In the genomic region with DNA sequence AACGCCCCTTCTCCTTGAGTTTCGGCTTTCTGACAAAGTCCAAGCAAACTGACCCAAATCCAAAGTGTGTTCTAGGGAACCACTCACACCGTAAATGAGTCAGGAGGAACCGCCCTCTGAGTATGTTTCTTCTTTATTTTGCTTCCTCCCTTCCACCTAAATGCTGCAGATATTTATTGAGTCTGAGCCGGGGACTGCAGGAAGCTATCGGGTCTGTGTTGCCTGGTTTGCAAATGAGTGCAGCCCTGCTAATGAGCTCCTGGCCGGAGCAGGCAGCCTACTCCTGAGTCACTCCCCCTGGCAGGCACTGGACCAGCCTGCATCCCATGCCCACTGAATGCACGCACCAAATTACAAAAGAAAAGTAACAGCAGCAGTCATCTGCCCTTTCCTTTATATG, we compare ENCODE assay signal across 12 cellular contexts.
DNase-seq lines count a peak whose midpoint lies in the region; ATAC-seq, FAIRE-seq and TF ChIP-seq lines count a peak whose summit lies in the region.
"Had no signal": no experiment of that assay in that cellular context is flagged by ENCODE, and none has a peak within 500 bp of the region (broad histone marks: within the 10 kb centered on the region; RNA-seq: fewer than 3 reads in every experiment).

No MANE protein-coding gene starts in this region.

- H3K27me3 ChIP-seq in pancreas, result no peaks in the 10 kb centered on the region
- H3K27me3 ChIP-seq: foreskin keratinocyte had no signal

- H3K4me1 ChIP-seq in pancreas, result no peaks in the 10 kb centered on the region
- H3K4me1 ChIP-seq: foreskin keratinocyte, parathyroid adenoma had no signal

- H3K4me3 ChIP-seq in pancreas, result no peak overlapping the region

- H3K9me3 ChIP-seq in pancreas, result no peaks in the 10 kb centered on the region

- no peaks in the 10 kb centered on the region for H3K36me3 ChIP-seq in pancreas

- DNase-seq in Daoy (ENCODE audit: low read depth) (peak; percentile 62), SIG-M5 (lab: John Stamatoyannopoulos, UW) (peak; percentile 59), left cardiac atrium (no peak), pancreas (peak in 1 of 6 donors; percentile 20), KG1 (lab: John Stamatoyannopoulos, UW) (no peak), RPMI8226 (no peak), AG08396 (ENCODE audit: low spot score) (no peak)
- DNase-seq in central memory CD4-positive, alpha-beta T cell, result no peak
- DNase-seq: foreskin keratinocyte, NCI-H1694 treated with DMSO at 0.1 percent for 48 hours had no signal

- ATAC-seq in left cardiac atrium (peak; percentile 23 to 42), pancreas (peak in 3 of 4 donors; percentile 34 to 60 (median 45))
- ATAC-seq: foreskin keratinocyte had no signal

- H3K27ac ChIP-seq in pancreas, result peak overlapping the region in 2 of 4 donors; percentile 34 to 58
- H3K27ac ChIP-seq: foreskin keratinocyte, parathyroid adenoma had no signal

- no peak for TF ChIP-seq CTCF in pancreas (IDR thresholded peaks at IDR 0.05)

- 77 to 85% methylated on average over 8 of the region's 8 CpGs for WGBS in pancreas, 2 donors

- no peak for FAIRE-seq in pancreas (lab: Jason Lieb, UNC)
- FAIRE-seq: bronchial epithelial cell had no signal

- intact Hi-C loops in left cardiac atrium (cut with DNase I), result no loop called here
- intact Hi-C loops in pancreas (cut with DNase I), result no loop called here

Comparison
In these comparisons a context has a peak if more than half of its experiments do, and no peak if none do; other contexts are left out.
1. DNase-seq: peak in Daoy (single experiment) and SIG-M5 (single experiment); none in left cardiac atrium (single experiment), KG1 (single experiment), RPMI8226 (single experiment), AG08396 (single experiment) and central memory CD4-positive, alpha-beta T cell (single experiment).